ENCODE assay signal across 1 cellular context in the genomic region with DNA sequence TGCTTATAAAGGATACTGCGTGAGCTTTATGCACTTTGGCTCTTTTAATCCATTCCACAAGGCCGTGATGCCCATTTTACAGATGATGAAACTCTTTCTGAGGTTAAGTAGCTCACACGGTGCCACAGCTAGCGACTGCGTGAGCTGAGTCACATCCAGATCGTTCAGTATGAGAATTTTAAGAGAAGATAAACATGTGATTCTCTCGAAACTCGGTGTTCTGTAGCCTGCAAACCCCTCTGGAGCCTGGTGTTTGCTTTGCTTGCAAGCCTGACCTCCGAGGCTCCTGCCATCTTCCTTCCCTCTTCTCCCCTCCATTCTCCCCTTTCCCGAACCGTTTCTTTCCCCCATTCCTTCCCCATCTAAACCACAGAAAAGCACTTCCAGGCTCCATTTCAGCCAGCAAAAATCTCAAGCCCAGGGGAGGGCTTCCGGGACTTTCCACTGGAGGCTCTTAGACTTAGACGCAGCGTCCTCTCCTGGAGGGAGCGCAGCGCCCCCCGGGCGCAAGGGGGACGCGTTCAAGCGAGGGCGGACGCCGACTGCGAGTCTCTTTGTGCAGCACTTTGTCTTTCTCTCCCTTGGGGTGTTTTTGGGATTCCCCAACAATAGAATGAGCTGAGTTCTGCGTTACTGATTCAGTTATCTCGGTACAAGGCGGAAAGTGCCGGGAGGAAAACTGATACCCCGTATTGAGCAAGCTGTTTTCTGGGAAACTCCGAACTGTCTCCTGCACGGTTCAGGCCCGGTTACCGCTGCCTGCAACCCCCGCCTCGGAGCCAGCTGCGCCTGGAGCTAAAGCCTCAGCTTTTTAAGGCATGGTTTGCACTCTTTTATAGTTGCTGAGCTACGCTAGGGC.
TF ChIP-seq lines count a peak whose summit lies in the region.

No MANE protein-coding gene starts in this region.

TF ChIP-seq in GM12878, 131 proteins besides CTCF, POLR2A, EP300 and RAD21 (continued from another document):
- TF ChIP-seq, protein P1, sequence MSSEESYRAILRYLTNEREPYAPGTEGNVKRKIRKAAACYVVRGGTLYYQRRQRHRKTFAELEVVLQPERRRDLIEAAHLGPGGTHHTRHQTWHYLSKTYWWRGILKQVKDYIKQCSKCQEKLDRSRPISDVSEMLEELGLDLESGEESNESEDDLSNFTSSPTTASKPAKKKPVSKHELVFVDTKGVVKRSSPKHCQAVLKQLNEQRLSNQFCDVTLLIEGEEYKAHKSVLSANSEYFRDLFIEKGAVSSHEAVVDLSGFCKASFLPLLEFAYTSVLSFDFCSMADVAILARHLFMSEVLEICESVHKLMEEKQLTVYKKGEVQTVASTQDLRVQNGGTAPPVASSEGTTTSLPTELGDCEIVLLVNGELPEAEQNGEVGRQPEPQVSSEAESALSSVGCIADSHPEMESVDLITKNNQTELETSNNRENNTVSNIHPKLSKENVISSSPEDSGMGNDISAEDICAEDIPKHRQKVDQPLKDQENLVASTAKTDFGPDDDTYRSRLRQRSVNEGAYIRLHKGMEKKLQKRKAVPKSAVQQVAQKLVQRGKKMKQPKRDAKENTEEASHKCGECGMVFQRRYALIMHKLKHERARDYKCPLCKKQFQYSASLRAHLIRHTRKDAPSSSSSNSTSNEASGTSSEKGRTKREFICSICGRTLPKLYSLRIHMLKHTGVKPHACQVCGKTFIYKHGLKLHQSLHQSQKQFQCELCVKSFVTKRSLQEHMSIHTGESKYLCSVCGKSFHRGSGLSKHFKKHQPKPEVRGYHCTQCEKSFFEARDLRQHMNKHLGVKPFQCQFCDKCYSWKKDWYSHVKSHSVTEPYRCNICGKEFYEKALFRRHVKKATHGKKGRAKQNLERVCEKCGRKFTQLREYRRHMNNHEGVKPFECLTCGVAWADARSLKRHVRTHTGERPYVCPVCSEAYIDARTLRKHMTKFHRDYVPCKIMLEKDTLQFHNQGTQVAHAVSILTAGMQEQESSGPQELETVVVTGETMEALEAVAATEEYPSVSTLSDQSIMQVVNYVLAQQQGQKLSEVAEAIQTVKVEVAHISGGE (CRISPR knock-in tag; IDR thresholded peaks at IDR 0.05), result no peak
- TF ChIP-seq PAX5 (IDR thresholded peaks at IDR 0.05; ENCODE audit: borderline replicate concordance, low read depth, low read length) (peak; percentile 68; the same call in 1 of the 2 replicates), HCFC1 (IDR thresholded peaks at IDR 0.05; ENCODE audit: low read length) (no peak), PML (IDR thresholded peaks at IDR 0.05; ENCODE audit: low read length) (peak; percentile 64; the same call in 1 of the 2 replicates), NBN (IDR thresholded peaks at IDR 0.05) (peak; percentile 98), EGR1 (IDR thresholded peaks at IDR 0.05; ENCODE audit: borderline replicate concordance in 1 of 2, low read depth in 2 of 2, low read length in 2 of 2) (peak in 1 of 2 experiments; percentile 30; a peak in 2 of 3 replicates), SMARCA5 (IDR thresholded peaks at IDR 0.05) (peak; percentile 94), SIN3A (IDR thresholded peaks at IDR 0.05; ENCODE audit: low read depth, low read length) (no peak), TCF3 (IDR thresholded peaks at IDR 0.05; ENCODE audit: borderline replicate concordance, insufficient read depth, low read depth, low read length) (no peak), ZSCAN29 (IDR thresholded peaks at IDR 0.05) (no peak), IRF4 (IDR thresholded peaks at IDR 0.05; ENCODE audit: low read depth, low read length) (peak; percentile 44; the same call in 1 of the 2 replicates), NR2C1 (IDR thresholded peaks at IDR 0.05) (no peak), ESRRA (IDR thresholded peaks at IDR 0.05; ENCODE audit: low read length) (no peak), ZBED1 (IDR thresholded peaks at IDR 0.05; ENCODE audit: borderline replicate concordance) (no peak), NR2C2 (IDR thresholded peaks at IDR 0.05; ENCODE audit: borderline replicate concordance, control insufficient read depth, insufficient read length, low read depth) (no peak)
- TF ChIP-seq, protein P2, sequence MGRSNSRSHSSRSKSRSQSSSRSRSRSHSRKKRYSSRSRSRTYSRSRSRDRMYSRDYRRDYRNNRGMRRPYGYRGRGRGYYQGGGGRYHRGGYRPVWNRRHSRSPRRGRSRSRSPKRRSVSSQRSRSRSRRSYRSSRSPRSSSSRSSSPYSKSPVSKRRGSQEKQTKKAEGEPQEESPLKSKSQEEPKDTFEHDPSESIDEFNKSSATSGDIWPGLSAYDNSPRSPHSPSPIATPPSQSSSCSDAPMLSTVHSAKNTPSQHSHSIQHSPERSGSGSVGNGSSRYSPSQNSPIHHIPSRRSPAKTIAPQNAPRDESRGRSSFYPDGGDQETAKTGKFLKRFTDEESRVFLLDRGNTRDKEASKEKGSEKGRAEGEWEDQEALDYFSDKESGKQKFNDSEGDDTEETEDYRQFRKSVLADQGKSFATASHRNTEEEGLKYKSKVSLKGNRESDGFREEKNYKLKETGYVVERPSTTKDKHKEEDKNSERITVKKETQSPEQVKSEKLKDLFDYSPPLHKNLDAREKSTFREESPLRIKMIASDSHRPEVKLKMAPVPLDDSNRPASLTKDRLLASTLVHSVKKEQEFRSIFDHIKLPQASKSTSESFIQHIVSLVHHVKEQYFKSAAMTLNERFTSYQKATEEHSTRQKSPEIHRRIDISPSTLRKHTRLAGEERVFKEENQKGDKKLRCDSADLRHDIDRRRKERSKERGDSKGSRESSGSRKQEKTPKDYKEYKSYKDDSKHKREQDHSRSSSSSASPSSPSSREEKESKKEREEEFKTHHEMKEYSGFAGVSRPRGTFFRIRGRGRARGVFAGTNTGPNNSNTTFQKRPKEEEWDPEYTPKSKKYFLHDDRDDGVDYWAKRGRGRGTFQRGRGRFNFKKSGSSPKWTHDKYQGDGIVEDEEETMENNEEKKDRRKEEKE (IDR thresholded peaks at IDR 0.05), result no peak
- TF ChIP-seq, protein P3, sequence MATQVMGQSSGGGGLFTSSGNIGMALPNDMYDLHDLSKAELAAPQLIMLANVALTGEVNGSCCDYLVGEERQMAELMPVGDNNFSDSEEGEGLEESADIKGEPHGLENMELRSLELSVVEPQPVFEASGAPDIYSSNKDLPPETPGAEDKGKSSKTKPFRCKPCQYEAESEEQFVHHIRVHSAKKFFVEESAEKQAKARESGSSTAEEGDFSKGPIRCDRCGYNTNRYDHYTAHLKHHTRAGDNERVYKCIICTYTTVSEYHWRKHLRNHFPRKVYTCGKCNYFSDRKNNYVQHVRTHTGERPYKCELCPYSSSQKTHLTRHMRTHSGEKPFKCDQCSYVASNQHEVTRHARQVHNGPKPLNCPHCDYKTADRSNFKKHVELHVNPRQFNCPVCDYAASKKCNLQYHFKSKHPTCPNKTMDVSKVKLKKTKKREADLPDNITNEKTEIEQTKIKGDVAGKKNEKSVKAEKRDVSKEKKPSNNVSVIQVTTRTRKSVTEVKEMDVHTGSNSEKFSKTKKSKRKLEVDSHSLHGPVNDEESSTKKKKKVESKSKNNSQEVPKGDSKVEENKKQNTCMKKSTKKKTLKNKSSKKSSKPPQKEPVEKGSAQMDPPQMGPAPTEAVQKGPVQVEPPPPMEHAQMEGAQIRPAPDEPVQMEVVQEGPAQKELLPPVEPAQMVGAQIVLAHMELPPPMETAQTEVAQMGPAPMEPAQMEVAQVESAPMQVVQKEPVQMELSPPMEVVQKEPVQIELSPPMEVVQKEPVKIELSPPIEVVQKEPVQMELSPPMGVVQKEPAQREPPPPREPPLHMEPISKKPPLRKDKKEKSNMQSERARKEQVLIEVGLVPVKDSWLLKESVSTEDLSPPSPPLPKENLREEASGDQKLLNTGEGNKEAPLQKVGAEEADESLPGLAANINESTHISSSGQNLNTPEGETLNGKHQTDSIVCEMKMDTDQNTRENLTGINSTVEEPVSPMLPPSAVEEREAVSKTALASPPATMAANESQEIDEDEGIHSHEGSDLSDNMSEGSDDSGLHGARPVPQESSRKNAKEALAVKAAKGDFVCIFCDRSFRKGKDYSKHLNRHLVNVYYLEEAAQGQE (IDR thresholded peaks at IDR 0.05; ENCODE audit: low read depth, low read length), result no peak
- TF ChIP-seq, protein P4, sequence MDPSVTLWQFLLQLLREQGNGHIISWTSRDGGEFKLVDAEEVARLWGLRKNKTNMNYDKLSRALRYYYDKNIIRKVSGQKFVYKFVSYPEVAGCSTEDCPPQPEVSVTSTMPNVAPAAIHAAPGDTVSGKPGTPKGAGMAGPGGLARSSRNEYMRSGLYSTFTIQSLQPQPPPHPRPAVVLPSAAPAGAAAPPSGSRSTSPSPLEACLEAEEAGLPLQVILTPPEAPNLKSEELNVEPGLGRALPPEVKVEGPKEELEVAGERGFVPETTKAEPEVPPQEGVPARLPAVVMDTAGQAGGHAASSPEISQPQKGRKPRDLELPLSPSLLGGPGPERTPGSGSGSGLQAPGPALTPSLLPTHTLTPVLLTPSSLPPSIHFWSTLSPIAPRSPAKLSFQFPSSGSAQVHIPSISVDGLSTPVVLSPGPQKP (IDR thresholded peaks at IDR 0.05; ENCODE audit: low read depth, low read length), result 0 out of 2 replicates have a peak, but pooled peaks have one; percentile 24
- TF ChIP-seq, protein P5, sequence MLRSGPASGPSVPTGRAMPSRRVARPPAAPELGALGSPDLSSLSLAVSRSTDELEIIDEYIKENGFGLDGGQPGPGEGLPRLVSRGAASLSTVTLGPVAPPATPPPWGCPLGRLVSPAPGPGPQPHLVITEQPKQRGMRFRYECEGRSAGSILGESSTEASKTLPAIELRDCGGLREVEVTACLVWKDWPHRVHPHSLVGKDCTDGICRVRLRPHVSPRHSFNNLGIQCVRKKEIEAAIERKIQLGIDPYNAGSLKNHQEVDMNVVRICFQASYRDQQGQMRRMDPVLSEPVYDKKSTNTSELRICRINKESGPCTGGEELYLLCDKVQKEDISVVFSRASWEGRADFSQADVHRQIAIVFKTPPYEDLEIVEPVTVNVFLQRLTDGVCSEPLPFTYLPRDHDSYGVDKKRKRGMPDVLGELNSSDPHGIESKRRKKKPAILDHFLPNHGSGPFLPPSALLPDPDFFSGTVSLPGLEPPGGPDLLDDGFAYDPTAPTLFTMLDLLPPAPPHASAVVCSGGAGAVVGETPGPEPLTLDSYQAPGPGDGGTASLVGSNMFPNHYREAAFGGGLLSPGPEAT (IDR thresholded peaks at IDR 0.05; ENCODE audit: low read depth), result peak; percentile 99
TF ChIP-seq in GM12878: peak in this region for 52.
